ENCODE assay signal across 13 cellular contexts in the genomic region with DNA sequence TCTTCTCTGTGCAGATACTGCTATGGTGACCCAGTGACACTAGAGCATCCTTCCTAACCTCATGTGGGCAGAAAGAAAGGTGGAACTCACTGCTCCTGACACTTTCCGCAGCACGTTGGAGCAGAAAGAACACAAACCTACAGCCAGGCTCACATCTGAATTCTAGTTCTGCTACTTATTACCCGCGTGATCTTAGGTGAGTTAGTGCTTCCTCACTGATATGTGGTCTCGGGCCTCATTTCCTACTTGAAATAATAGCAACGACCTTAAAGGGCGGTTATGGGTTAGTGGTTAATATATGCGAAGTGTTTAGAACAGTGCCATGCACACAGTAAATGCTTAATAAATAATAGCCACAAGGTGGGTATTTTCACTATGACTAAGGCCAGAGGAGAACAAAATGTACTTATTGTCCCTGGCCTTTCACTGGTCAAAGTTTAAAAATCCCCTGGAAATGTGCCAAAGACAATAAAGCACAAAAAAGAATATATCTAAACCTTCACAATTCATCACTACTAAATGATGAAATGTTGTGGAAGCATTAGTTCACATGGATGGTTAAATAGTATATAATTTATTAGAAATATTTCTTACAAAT.
DNase-seq lines count a peak whose midpoint lies in the region; ATAC-seq and TF ChIP-seq lines count a peak whose summit lies in the region.
"Had no signal": no experiment of that assay in that cellular context is flagged by ENCODE, and none has a peak within 500 bp of the region (broad histone marks: within the 10 kb centered on the region; RNA-seq: fewer than 3 reads in every experiment).

No MANE protein-coding gene starts in this region.

- no peak overlapping the region for H3K27ac ChIP-seq in thyroid gland

- no peak overlapping the region for H3K27ac Mint-ChIP-seq in activated CD4-positive, alpha-beta T cell treated with anti-CD3 and anti-CD28 coated beads for 36 hours
- no peak overlapping the region for H3K27ac Mint-ChIP-seq in T-cell
- H3K27ac Mint-ChIP-seq: activated CD8-positive, alpha-beta T cell treated with anti-CD3 and anti-CD28 coated beads, Interleukin-2, amount 10 ng/mL, durations not matched to agents 7 days and 5 days had no signal

- TF ChIP-seq CTCF in thyroid gland (IDR thresholded peaks at IDR 0.05), result no peak

- CTCF ChIA-PET in activated CD4-positive, alpha-beta T cell treated with anti-CD3 and anti-CD28 coated beads for 36 hours (lab: Charles Lee), result interaction anchor here (0.7 to 3.1 kb wide), 8 partner anchors 24 to 306 kb away, joined by 3 to 27 read pairs (median 5); no protein-coding TSS in a partner anchor
- CTCF ChIA-PET in T-cell (lab: Charles Lee), result interaction anchor here (1.0 to 2.7 kb wide), 6 partner anchors 9 to 526 kb away, joined by 3 to 42 read pairs (median 14); no protein-coding TSS in a partner anchor

- DNase-seq in amniotic epithelial cell (ENCODE audit: low read depth) (peak; percentile 24), renal cortical epithelial cell (ENCODE audit: low read depth) (peak; percentile 90), GM19238 (ENCODE audit: insufficient read length, low spot score) (no peak), thyroid gland (no peak), T-cell (no peak)
- DNase-seq in activated CD4-positive, alpha-beta T cell treated with anti-CD3 and anti-CD28 coated beads for 36 hours, result no peak
- DNase-seq: activated CD8-positive, alpha-beta T cell treated with anti-CD3 and anti-CD28 coated beads, Interleukin-2, amount 10 ng/mL, durations not matched to agents 7 days and 5 days; CD8-positive, alpha-beta memory T cell; NCI-H1930; spleen had no signal

- H3K4me1 Mint-ChIP-seq in activated CD4-positive, alpha-beta T cell treated with anti-CD3 and anti-CD28 coated beads for 36 hours, result peaks cover 4% of the 10 kb centered on the region
- peaks cover 0 to 10% (median 6%) of the 10 kb centered on the region in 3 donors for H3K4me1 Mint-ChIP-seq in T-cell

- H3K9me3 Mint-ChIP-seq in activated CD4-positive, alpha-beta T cell treated with anti-CD3 and anti-CD28 coated beads for 36 hours (ENCODE audit: low read depth), result no peaks in the 10 kb centered on the region
- no peaks in the 10 kb centered on the region for H3K9me3 Mint-ChIP-seq in T-cell
- H3K9me3 Mint-ChIP-seq: CD8-positive, alpha-beta memory T cell had no signal

- TF ChIP-seq POLR2A in thyroid gland (IDR thresholded peaks at IDR 0.05), result no peak

- no peak overlapping the region for H3K4me3 ChIP-seq in thyroid gland (replicated peaks in 1 of 3)
- H3K4me3 ChIP-seq: SK-N-MC, spleen had no signal

- H3K27me3 ChIP-seq in thyroid gland, result no peaks in the 10 kb centered on the region
- H3K27me3 ChIP-seq: spleen had no signal

- 89% methylated on average over 8 of the region's 8 CpGs for WGBS in thyroid gland, 2 donors

- ATAC-seq in GM19043 (IDR thresholded peaks at IDR 0.05; ENCODE audit: low read depth, unreplicated experiment) (peak; percentile 73), HG02798 (IDR thresholded peaks at IDR 0.05; ENCODE audit: poor library complexity, unreplicated experiment) (peak; percentile 83), T-cell (replicated peaks in 1 of 4) (no peak)
- ATAC-seq in activated CD4-positive, alpha-beta T cell treated with anti-CD3 and anti-CD28 coated beads for 36 hours, result no peak
- ATAC-seq: activated CD8-positive, alpha-beta T cell treated with anti-CD3 and anti-CD28 coated beads, Interleukin-2, amount 10 ng/mL, durations not matched to agents 7 days and 5 days had no signal

- intact Hi-C loops in activated CD4-positive, alpha-beta T cell treated with anti-CD3 and anti-CD28 coated beads for 36 hours (cut with DNase I, micrococcal nuclease), result no loop called here
- intact Hi-C loops in thyroid gland (cut with DNase I), result loop anchor here (5.0 kb wide), 2 partner anchors 89 to 221 kb away; no protein-coding TSS in a partner anchor

- no peaks in the 10 kb centered on the region for H3K36me3 Mint-ChIP-seq in activated CD4-positive, alpha-beta T cell treated with anti-CD3 and anti-CD28 coated beads for 36 hours (ENCODE audit: low read depth)
- H3K36me3 Mint-ChIP-seq in T-cell, result peaks cover 1% of the 10 kb centered on the region
- H3K36me3 Mint-ChIP-seq: CD8-positive, alpha-beta memory T cell had no signal

- H3K4me3 Mint-ChIP-seq in activated CD4-positive, alpha-beta T cell treated with anti-CD3 and anti-CD28 coated beads for 36 hours, result no peak overlapping the region
- no peak overlapping the region for H3K4me3 Mint-ChIP-seq in T-cell
- H3K4me3 Mint-ChIP-seq: activated CD8-positive, alpha-beta T cell treated with anti-CD3 and anti-CD28 coated beads, Interleukin-2, amount 10 ng/mL, durations not matched to agents 7 days and 5 days had no signal

- no peaks in the 10 kb centered on the region for H3K27me3 Mint-ChIP-seq in activated CD4-positive, alpha-beta T cell treated with anti-CD3 and anti-CD28 coated beads for 36 hours
- H3K27me3 Mint-ChIP-seq in T-cell, result no peaks in the 10 kb centered on the region
- H3K27me3 Mint-ChIP-seq: CD8-positive, alpha-beta memory T cell had no signal

- H3K9me3 ChIP-seq in thyroid gland, result no peaks in the 10 kb centered on the region
- H3K9me3 ChIP-seq: spleen had no signal

- H3K36me3 ChIP-seq in thyroid gland, result no peaks in the 10 kb centered on the region
- H3K36me3 ChIP-seq: spleen had no signal

- POLR2A ChIA-PET in activated CD4-positive, alpha-beta T cell treated with anti-CD3 and anti-CD28 coated beads for 36 hours (lab: Charles Lee), result no interaction called here
- POLR2A ChIA-PET in T-cell (lab: Charles Lee), result no interaction called here

- H3K4me1 ChIP-seq in thyroid gland, result peaks cover 6 to 16% of the 10 kb centered on the region in 2 donors

Comparison
In these comparisons a context has a peak if more than half of its experiments do, and no peak if none do; other contexts are left out.
1. ATAC-seq: peak in GM19043 (single experiment) and HG02798 (single experiment); none in activated CD4-positive, alpha-beta T cell treated with anti-CD3 and anti-CD28 coated beads for 36 hours (single experiment) and T-cell (0 of 4).
2. DNase-seq: peak in amniotic epithelial cell (single experiment) and renal cortical epithelial cell (single experiment); none in GM19238 (single experiment), activated CD4-positive, alpha-beta T cell treated with anti-CD3 and anti-CD28 coated beads for 36 hours (single experiment), thyroid gland (0 of 2) and T-cell (0 of 34).